ENCODE assay signal across 8 cellular contexts in genomic region chr7:131859162-131859821, GRCh38.
DNase-seq lines count a peak whose midpoint lies in the region; ATAC-seq and TF ChIP-seq lines count a peak whose summit lies in the region.

No MANE protein-coding gene starts in this region.

- peaks cover 31% of the 10 kb centered on the region for H3K4me1 Mint-ChIP-seq in brain
- H3K4me1 Mint-ChIP-seq in immature natural killer cell = no peaks in the 10 kb centered on the region

- H3K4me3 Mint-ChIP-seq in brain = peak overlapping the region in 4 of 5 experiments; percentile 8 to 50 (median 9)
- H3K4me3 Mint-ChIP-seq in immature natural killer cell = no peak overlapping the region

- ATAC-seq in GM21717 (IDR thresholded peaks at IDR 0.05; ENCODE audit: unreplicated experiment) = peak; percentile 76
- ATAC-seq in SK-N-SH treated with all-trans-retinoic acid at 6 μM for 48 hours = peak; percentile 96

- peaks cover 0 to 12% (median 0%) of the 10 kb centered on the region in 7 donors for H3K27me3 ChIP-seq in spleen (replicated peaks in 1 of 7)
- no peaks in the 10 kb centered on the region for H3K27me3 ChIP-seq in effector memory CD4-positive, alpha-beta T cell (replicated peaks; ENCODE audit: control insufficient read depth, insufficient read depth, low read length, poor library complexity, severe bottlenecking)

- no peak for TF ChIP-seq POLR2A in spleen (IDR thresholded peaks at IDR 0.05)

- H3K27ac Mint-ChIP-seq in brain (peak overlapping the region in 4 of 5 experiments; percentile 49 to 93 (median 64)), immature natural killer cell (no peak overlapping the region)

- WGBS in spleen, 5 donors = 14 to 26% (median 18%) methylated on average over 3 to 6 of the region's 6 CpGs

- in situ Hi-C loops in G401 (cut with HindIII; ENCODE audit: low sequenced_read_pairs) = no loop called here

- H3K9me3 ChIP-seq in spleen = peaks cover 0 to 18% (median 11%) of the 10 kb centered on the region in 8 donors
- no peaks in the 10 kb centered on the region for H3K9me3 ChIP-seq in effector memory CD4-positive, alpha-beta T cell (ENCODE audit: control insufficient read depth, low read length)

- H3K9me3 Mint-ChIP-seq in brain (peaks cover 8 to 21% (median 18%) of the 10 kb centered on the region in 5 experiments), immature natural killer cell (no peaks in the 10 kb centered on the region)

- H3K4me1 ChIP-seq in spleen = no peaks in the 10 kb centered on the region
- no peaks in the 10 kb centered on the region for H3K4me1 ChIP-seq in effector memory CD4-positive, alpha-beta T cell (ENCODE audit: control insufficient read depth, insufficient read depth, low read length, poor library complexity, severe bottlenecking)

- no peaks in the 10 kb centered on the region for H3K36me3 ChIP-seq in spleen
- no peaks in the 10 kb centered on the region for H3K36me3 ChIP-seq in effector memory CD4-positive, alpha-beta T cell (ENCODE audit: control insufficient read depth, insufficient read depth, low read length)

- no peak overlapping the region for H3K27ac ChIP-seq in spleen
- H3K27ac ChIP-seq in effector memory CD4-positive, alpha-beta T cell (ENCODE audit: insufficient read depth, low read length, poor library complexity, severe bottlenecking) = no peak overlapping the region

- intact Hi-C loops in spleen (cut with DNase I; ENCODE audit: low total_unique reads) = no loop called here

- DNase-seq in G401 (ENCODE audit: low spot score) = peak; percentile 66
- peak; percentile 27 for DNase-seq in LNCaP clone FGC (ENCODE audit: low read depth)
- DNase-seq in immature natural killer cell = peak; percentile 3 to 7 (median 6)
- peak; percentile 79 for DNase-seq in spleen
- DNase-seq in effector memory CD4-positive, alpha-beta T cell = no peak

- H3K27me3 Mint-ChIP-seq in brain (peaks cover 15% of the 10 kb centered on the region), immature natural killer cell (ENCODE audit: low read depth in 3 of 3) (peaks cover 4 to 6% (median 5%) of the 10 kb centered on the region in 3 donors)

- H3K4me3 ChIP-seq in LNCaP clone FGC (ENCODE audit: low read depth, low read length) (no peak overlapping the region), spleen (no peak overlapping the region)
- no peak overlapping the region for H3K4me3 ChIP-seq in effector memory CD4-positive, alpha-beta T cell (ENCODE audit: insufficient read depth, low read depth, low read length, poor library complexity, severe bottlenecking)

- no peaks in the 10 kb centered on the region for H3K36me3 Mint-ChIP-seq in brain
- H3K36me3 Mint-ChIP-seq in immature natural killer cell = no peaks in the 10 kb centered on the region

- TF ChIP-seq CTCF in LNCaP clone FGC (IDR thresholded peaks at IDR 0.05; ENCODE audit: control insufficient read depth, extremely low read depth, insufficient read depth) (peak; percentile 98), brain (conservative IDR thresholded peaks at IDR 0.05) (peak; percentile 58 to 89), spleen (IDR thresholded peaks at IDR 0.05 in 8 of 11, conservative IDR thresholded peaks at IDR 0.05 in 3 of 11) (peak; percentile 29 to 81 (median 71))

TF ChIP-seq in SK-N-SH treated with all-trans-retinoic acid at 6 μM for 48 hours, 23 proteins besides CTCF, POLR2A, EP300 and RAD21:
- TF ChIP-seq ZFP3 (CRISPR knock-in tag; IDR thresholded peaks at IDR 0.05) = no peak
- no peak for TF ChIP-seq ESRRG (CRISPR knock-in tag; IDR thresholded peaks at IDR 0.05)
- no peak for TF ChIP-seq ZFP30 (CRISPR knock-in tag; IDR thresholded peaks at IDR 0.05)
- TF ChIP-seq TSHZ2 (CRISPR knock-in tag; IDR thresholded peaks at IDR 0.05) = no peak
- TF ChIP-seq BACH2 (CRISPR knock-in tag; IDR thresholded peaks at IDR 0.05; ENCODE audit: borderline replicate concordance) = no peak

Comparison
In these comparisons a context has a peak if more than half of its experiments do, and no peak if none do; other contexts are left out.
1. DNase-seq: peak in G401 (single experiment), LNCaP clone FGC (single experiment), immature natural killer cell (3 of 3) and spleen (single experiment); none in effector memory CD4-positive, alpha-beta T cell (0 of 3).
2. H3K27ac Mint-ChIP-seq: peak in brain (4 of 5); none in immature natural killer cell (0 of 6).
3. H3K4me3 Mint-ChIP-seq: peak in brain (4 of 5); none in immature natural killer cell (0 of 5).
4. Peak in every context shown above with its lines, with median percentiles within 50 percentile points of each other: CTCF ChIP-seq.